ENCODE assay signal across 9 cellular contexts in the genomic region with DNA sequence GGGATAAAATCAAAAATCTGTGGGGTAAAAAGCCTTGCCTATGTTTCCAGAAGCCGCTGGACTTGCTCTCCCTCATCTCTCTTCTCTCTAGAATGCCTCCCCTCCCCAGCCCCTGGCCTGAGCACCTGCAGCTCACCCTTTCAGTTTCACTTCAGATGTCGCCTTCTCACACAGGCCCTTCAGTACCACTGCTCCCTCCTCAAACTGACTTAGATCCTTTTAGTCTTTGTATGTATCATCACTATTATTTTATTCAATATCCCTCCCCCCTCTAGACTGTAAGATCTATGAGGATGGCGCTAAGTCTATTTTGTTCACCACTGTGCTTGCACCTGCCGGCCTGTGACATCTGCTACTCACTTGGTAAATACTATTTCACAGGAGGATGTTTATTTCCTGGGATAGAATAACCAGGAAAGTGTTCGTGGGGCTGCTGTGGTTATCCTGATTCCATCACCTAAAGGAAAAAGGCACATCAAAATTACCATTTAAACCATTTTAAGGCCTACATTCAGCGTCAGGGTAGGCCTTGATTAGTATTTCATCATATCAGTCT.
A peak's percentile ranks its signal among the peaks of the same experiment; 100 is the strongest.
DNase-seq lines count a peak whose midpoint lies in the region; ATAC-seq and TF ChIP-seq lines count a peak whose summit lies in the region.
"Had no signal": no experiment of that assay in that cellular context is flagged by ENCODE, and none has a peak within 500 bp of the region (broad histone marks: within the 10 kb centered on the region; RNA-seq: fewer than 3 reads in every experiment).

No MANE protein-coding gene starts in this region.

- H3K27ac ChIP-seq in KMS-11 (peak overlapping the region; percentile 57), stomach (peak overlapping the region in 1 of 5 donors; percentile 50), gastroesophageal sphincter (peak overlapping the region in 1 of 4 donors; percentile 3)
- H3K27ac ChIP-seq: thoracic aorta had no signal

- ATAC-seq in GM21360 (IDR thresholded peaks at IDR 0.05; ENCODE audit: unreplicated experiment) = peak; percentile 68
- peak; percentile 86 to 90 for ATAC-seq in activated T-cell treated with anti-CD3 and anti-CD28 coated beads, Interleukin-2, amount 50 U/mL, for 4 hours
- no peak for ATAC-seq in gastroesophageal sphincter

- no peaks in the 10 kb centered on the region for H3K36me3 ChIP-seq in KMS-11 (ENCODE audit: insufficient read depth)
- H3K36me3 ChIP-seq in stomach = no peaks in the 10 kb centered on the region
- no peaks in the 10 kb centered on the region for H3K36me3 ChIP-seq in gastroesophageal sphincter
- H3K36me3 ChIP-seq: thoracic aorta had no signal

- no peaks in the 10 kb centered on the region for H4K20me1 ChIP-seq in KMS-11 (ENCODE audit: insufficient read depth)

- H3K4me1 Mint-ChIP-seq in activated T-cell treated with anti-CD3 and anti-CD28 coated beads, Interleukin-2, amount 50 U/mL, for 4 hours (ENCODE audit: low read depth) = peaks cover 35% of the 10 kb centered on the region

- H2AFZ ChIP-seq in KMS-11 (ENCODE audit: low read depth) = peak overlapping the region; percentile 24; the same call in 1 of the 2 replicates

- intact Hi-C loops in stomach (cut with DNase I; ENCODE audit: low total_unique reads) = no loop called here

- H3K9me3 ChIP-seq in stomach (no peaks in the 10 kb centered on the region), gastroesophageal sphincter (no peaks in the 10 kb centered on the region)
- H3K9me3 ChIP-seq: thoracic aorta had no signal

- TF ChIP-seq EP300 in stomach (IDR thresholded peaks at IDR 0.05) = no peak
- no peak for TF ChIP-seq EP300 in gastroesophageal sphincter (IDR thresholded peaks at IDR 0.05)

- peak overlapping the region; percentile 6; the same call in 1 of the 2 replicates for H3K9ac ChIP-seq in KMS-11

- peak overlapping the region; percentile 65 for H3K4me2 ChIP-seq in KMS-11

- DNase-seq in DMS53 (lab: John Stamatoyannopoulos, UW) (peak; percentile 96), stomach (peak; percentile 34), medulla oblongata (ENCODE audit: extremely low spot score) (no peak), cerebellum (ENCODE audit: low spot score) (no peak)
- DNase-seq in activated T-cell treated with anti-CD3 and anti-CD28 coated beads, Interleukin-2, amount 50 U/mL, for 4 hours = peak; percentile 17

- 66 to 75% (median 72%) methylated on average over 6 of the region's 6 CpGs for WGBS in stomach, 5 donors
- WGBS in gastroesophageal sphincter (ENCODE audit: low coverage in 1 of 2), 2 donors = 67 to 75% methylated on average over 6 of the region's 6 CpGs

- TF ChIP-seq CTCF in KMS-11 (conservative IDR thresholded peaks at IDR 0.05; ENCODE audit: low read depth, low read length) (no peak), stomach (IDR thresholded peaks at IDR 0.05) (no peak), gastroesophageal sphincter (IDR thresholded peaks at IDR 0.05) (no peak)

- H3K4me1 ChIP-seq in KMS-11 (ENCODE audit: low read depth, poor library complexity, severe bottlenecking) (peaks cover 52% of the 10 kb centered on the region), stomach (peaks cover 0 to 20% (median 5%) of the 10 kb centered on the region in 4 donors), gastroesophageal sphincter (peaks cover 0 to 11% (median 0%) of the 10 kb centered on the region in 3 donors)

- H3K9me3 Mint-ChIP-seq in activated T-cell treated with anti-CD3 and anti-CD28 coated beads, Interleukin-2, amount 50 U/mL, for 4 hours = no peaks in the 10 kb centered on the region

- TF ChIP-seq POLR2A in stomach (IDR thresholded peaks at IDR 0.05) (no peak), gastroesophageal sphincter (IDR thresholded peaks at IDR 0.05) (no peak)

- no peaks in the 10 kb centered on the region for H3K79me2 ChIP-seq in KMS-11 (ENCODE audit: insufficient read depth, low read depth)

- no peaks in the 10 kb centered on the region for H3K27me3 Mint-ChIP-seq in activated T-cell treated with anti-CD3 and anti-CD28 coated beads, Interleukin-2, amount 50 U/mL, for 4 hours (ENCODE audit: low read depth)

- no peaks in the 10 kb centered on the region for H3K36me3 Mint-ChIP-seq in activated T-cell treated with anti-CD3 and anti-CD28 coated beads, Interleukin-2, amount 50 U/mL, for 4 hours (ENCODE audit: insufficient read depth)

- H3K27me3 ChIP-seq in KMS-11 (ENCODE audit: insufficient read depth, low read depth) (no peaks in the 10 kb centered on the region), stomach (no peaks in the 10 kb centered on the region), gastroesophageal sphincter (no peaks in the 10 kb centered on the region)

- peak overlapping the region; percentile 76 for H3K4me3 Mint-ChIP-seq in activated T-cell treated with anti-CD3 and anti-CD28 coated beads, Interleukin-2, amount 50 U/mL, for 4 hours

- no peak overlapping the region for H3K4me3 ChIP-seq in KMS-11 (IDR thresholded peaks at IDR 0.05; ENCODE audit: insufficient read depth, low read depth, low read length)
- peak overlapping the region in 1 of 4 donors; percentile 10 for H3K4me3 ChIP-seq in stomach
- H3K4me3 ChIP-seq in gastroesophageal sphincter = peak overlapping the region in 1 of 2 donors; percentile 49
- H3K4me3 ChIP-seq: thoracic aorta had no signal

Comparison
In these comparisons a context has a peak if more than half of its experiments do, and no peak if none do; other contexts are left out.
1. DNase-seq: peak in DMS53 (single experiment), activated T-cell treated with anti-CD3 and anti-CD28 coated beads, Interleukin-2, amount 50 U/mL, for 4 hours (single experiment) and stomach (single experiment); none in medulla oblongata (single experiment) and cerebellum (single experiment).